8 cellular contexts compared by ENCODE assay signal in genomic region chr12:56315256-56315625, GRCh38. TPM values are rescaled to one million over a fixed set of nuclear protein-coding genes. Genes with fewer than 3 reads are reported as not detected.
DNase-seq lines count a peak whose midpoint lies in the region; ATAC-seq, FAIRE-seq and TF ChIP-seq lines count a peak whose summit lies in the region.

No MANE protein-coding gene starts in this region.

- POLR2A ChIA-PET in CD4-positive, alpha-beta T cell (lab: Charles Lee), result interaction anchor here (0.6 to 3.5 kb wide), 25 partner anchors 10 to 577 kb away, joined by 3 to 63 read pairs (median 7); partner anchors contain the start of genes ANKRD52, COQ10A, CS and ESYT1

- peak in 1 of 10 experiments; percentile 7 for DNase-seq in CD4-positive, alpha-beta T cell
- no peak for DNase-seq in LNCaP clone FGC (ENCODE audit: low read depth)
- no peak for DNase-seq in cardiac fibroblast (ENCODE audit: low read depth in 2 of 2)
- DNase-seq in right lobe of liver, result peak in 1 of 3 donors; percentile 56
- no peak for DNase-seq in thoracic aorta (ENCODE audit: low spot score)
- DNase-seq in GM10266 (ENCODE audit: extremely low spot score), result no peak
- no peak for DNase-seq in SIG-M5 (lab: John Stamatoyannopoulos, UW)
- no peak for DNase-seq in D721Med (ENCODE audit: insufficient read length, low spot score)

- H3K4me3 ChIP-seq in LNCaP clone FGC (ENCODE audit: low read depth, low read length), result peak overlapping the region; percentile 95
- H3K4me3 ChIP-seq in cardiac fibroblast (replicated peaks in 1 of 2; ENCODE audit: low read depth in 2 of 2, low read length in 2 of 2), result peak overlapping the region; percentile 92 to 95
- peak overlapping the region; percentile 74 to 90 (median 90) for H3K4me3 ChIP-seq in right lobe of liver
- peak overlapping the region; percentile 93 for H3K4me3 ChIP-seq in thoracic aorta

- H3K27ac Mint-ChIP-seq in CD4-positive, alpha-beta T cell, result peak overlapping the region; percentile 98

- TF ChIP-seq CTCF in CD4-positive, alpha-beta T cell (IDR thresholded peaks at IDR 0.05), result no peak
- no peak for TF ChIP-seq CTCF in LNCaP clone FGC (IDR thresholded peaks at IDR 0.05; ENCODE audit: control insufficient read depth, extremely low read depth, insufficient read depth)
- TF ChIP-seq CTCF in cardiac fibroblast (IDR thresholded peaks at IDR 0.05; ENCODE audit: low read depth, low read length), result no peak
- no peak for TF ChIP-seq CTCF in right lobe of liver (IDR thresholded peaks at IDR 0.05)
- TF ChIP-seq CTCF in thoracic aorta (IDR thresholded peaks at IDR 0.05), result no peak
- TF ChIP-seq CTCF in GM10266 (IDR thresholded peaks at IDR 0.05; ENCODE audit: control insufficient read depth, insufficient read depth, low read depth, missing control alignments), result no peak
- TF ChIP-seq CTCF in D721Med (IDR thresholded peaks at IDR 0.05; ENCODE audit: insufficient read depth, missing control alignments), result no peak

- H3K4me3 Mint-ChIP-seq in CD4-positive, alpha-beta T cell, result peak overlapping the region; percentile 99

- H3K9me3 ChIP-seq in CD4-positive, alpha-beta T cell (ENCODE audit: control insufficient read depth, low read length), result no peaks in the 10 kb centered on the region
- no peaks in the 10 kb centered on the region for H3K9me3 ChIP-seq in right lobe of liver
- no peaks in the 10 kb centered on the region for H3K9me3 ChIP-seq in thoracic aorta

- peak overlapping the region; percentile 84 for H3K27ac ChIP-seq in CD4-positive, alpha-beta T cell (ENCODE audit: low read depth, low read length)
- peak overlapping the region; percentile 72 to 92 (median 87) for H3K27ac ChIP-seq in right lobe of liver
- peak overlapping the region; percentile 88 to 95 for H3K27ac ChIP-seq in thoracic aorta

- H3K27me3 Mint-ChIP-seq in CD4-positive, alpha-beta T cell, result no peaks in the 10 kb centered on the region

- H3K27me3 ChIP-seq in CD4-positive, alpha-beta T cell (ENCODE audit: control insufficient read depth, insufficient read depth, low read length), result no peaks in the 10 kb centered on the region
- no peaks in the 10 kb centered on the region for H3K27me3 ChIP-seq in right lobe of liver
- no peaks in the 10 kb centered on the region for H3K27me3 ChIP-seq in thoracic aorta (replicated peaks; ENCODE audit: insufficient read depth)

- ATAC-seq in CD4-positive, alpha-beta T cell (ENCODE audit: poor library complexity), result peak; percentile 4
- ATAC-seq in right lobe of liver (peak in 1 of 4 donors; percentile 2), thoracic aorta (ENCODE audit: insufficient number of reproducible peaks, low FRiP score, low read depth) (no peak)

- H3K36me3 Mint-ChIP-seq in CD4-positive, alpha-beta T cell (ENCODE audit: low read depth), result peaks cover 57% of the 10 kb centered on the region

- CTCF ChIA-PET in CD4-positive, alpha-beta T cell (lab: Charles Lee), result interaction anchor here (0.6 to 4.1 kb wide), 10 partner anchors 16 to 197 kb away, joined by 3 to 22 read pairs (median 5); partner anchors contain the start of genes COQ10A, IL23A, PAN2 and SMARCC2

- intact Hi-C loops in CD4-positive, alpha-beta T cell (cut with DNase I, micrococcal nuclease), result loop anchor here (1.0 to 5.0 kb wide), 3 partner anchors 12 to 152 kb away; partner anchors contain the start of genes APOF (in 1 of the 2), SPRYD4 (in 1 of the 2) and STAT2 (in 1 of the 2)
- intact Hi-C loops in right lobe of liver (cut with DNase I), result no loop called here

- H3K9me3 Mint-ChIP-seq in CD4-positive, alpha-beta T cell, result no peaks in the 10 kb centered on the region

- peaks cover 0 to 42% (median 18%) of the 10 kb centered on the region in 4 donors for H3K36me3 ChIP-seq in right lobe of liver
- H3K36me3 ChIP-seq in thoracic aorta, result peaks cover 10% of the 10 kb centered on the region

- FAIRE-seq in D721Med (lab: Jason Lieb, UNC), result no peak

- WGBS in right lobe of liver (ENCODE audit: insufficient coverage, low coverage, low lambda C conversion rate, missing lambda C conversion rate), result 0% methylated on average over 7 of the region's 11 CpGs

- no peak for TF ChIP-seq POLR2A in right lobe of liver (IDR thresholded peaks at IDR 0.05)

- H3K4me1 ChIP-seq in right lobe of liver, result peaks cover 0 to 13% (median 5%) of the 10 kb centered on the region in 4 donors
- H3K4me1 ChIP-seq in thoracic aorta (ENCODE audit: control insufficient read depth in 1 of 2, low read depth in 2 of 2), result peaks cover 7 to 14% of the 10 kb centered on the region in 2 donors

- peaks cover 19% of the 10 kb centered on the region for H3K4me1 Mint-ChIP-seq in CD4-positive, alpha-beta T cell (ENCODE audit: low read depth)

RNA-seq across cellular contexts. Expression of gene CNPY2, which starts 0.5 kb away (rescaled TPM):
- 10 to 100 TPM; 30.5 to 33.4 TPM for total RNA-seq in CD4-positive, alpha-beta T cell
- total RNA-seq in right lobe of liver (10 to 100 TPM; 63.7 to 93.7 (median 76.5) TPM), thoracic aorta (10 to 100 TPM; 72.0 to 85.1 TPM)

RNA-seq across cellular contexts. Expression of gene CS, which starts 15.1 kb away (rescaled TPM):
- total RNA-seq in CD4-positive, alpha-beta T cell, result 100 to 1,000 TPM; 139 to 145 TPM
- total RNA-seq in right lobe of liver (100 to 1,000 TPM in 1 of 6 experiments, 10 to 100 TPM in 5; 45.6 to 109 (median 61.2) TPM), thoracic aorta (100 to 1,000 TPM; 120 to 143 TPM)

RNA-seq across cellular contexts. Expression of gene PAN2, which starts 18.6 kb away (rescaled TPM):
- total RNA-seq in CD4-positive, alpha-beta T cell, result 100 to 1,000 TPM; 104 to 107 TPM
- total RNA-seq in right lobe of liver, result 100 to 1,000 TPM in 1 of 6 experiments, 10 to 100 TPM in 5; 21.7 to 109 (median 57.7) TPM
- 10 to 100 TPM; 39.8 to 42.7 TPM for total RNA-seq in thoracic aorta

RNA-seq across cellular contexts. Expression of gene IL23A, which starts 23.4 kb away (rescaled TPM):
- 10 to 100 TPM; 25.2 to 27.5 TPM for total RNA-seq in CD4-positive, alpha-beta T cell
- not detected for total RNA-seq in right lobe of liver
- total RNA-seq in thoracic aorta, result not detected

RNA-seq across cellular contexts. Expression of gene STAT2, which starts 44.7 kb away (rescaled TPM):
- 100 to 1,000 TPM; 114 to 125 TPM for total RNA-seq in CD4-positive, alpha-beta T cell
- 100 to 1,000 TPM in 4 of 6 experiments, 10 to 100 TPM in 2; 82.8 to 182 (median 108) TPM for total RNA-seq in right lobe of liver
- total RNA-seq in thoracic aorta, result 100 to 1,000 TPM; 161 to 192 TPM

Comparison
In these comparisons a context has a peak if more than half of its experiments do, and no peak if none do; other contexts are left out.
1. intact Hi-C loops: an anchor here in CD4-positive, alpha-beta T cell (1.0 to 5.0 kb wide); none called in right lobe of liver.